In genomic region chr22:39616781-39617180, GRCh38 we compare ENCODE assay signal across 18 cellular contexts. TPM values are rescaled to one million over a fixed set of nuclear protein-coding genes. Genes with fewer than 3 reads are reported as not detected.
DNase-seq lines count a peak whose midpoint lies in the region; ATAC-seq and TF ChIP-seq lines count a peak whose summit lies in the region.
"Had no signal": no experiment of that assay in that cellular context is flagged by ENCODE, and none has a peak within 500 bp of the region (broad histone marks: within the 10 kb centered on the region; RNA-seq: fewer than 3 reads in every experiment).

No MANE protein-coding gene starts in this region.

- 0 out of 2 replicates have a peak overlapping the region, but pooled peaks have one; percentile 2 for H3K9ac ChIP-seq in BLaER1

- H3K4me3 Mint-ChIP-seq in nephron progenitor cell: peak overlapping the region; percentile 21
- H3K4me3 Mint-ChIP-seq in stimulated activated memory B cell treated with anti-CD40 and anti-IgM and Interleukin-4, amounts not matched to agents 10 μg/mL and 1 μg/mL and 100 μg/mL, for 72 hours: no peak overlapping the region
- H3K4me3 Mint-ChIP-seq: CD8-positive, alpha-beta memory T cell; HFFc6 had no signal

- TF ChIP-seq CTCF in nephron progenitor cell (IDR thresholded peaks at IDR 0.05) (no peak), GM20000 (IDR thresholded peaks at IDR 0.05; ENCODE audit: extremely low read depth, missing control alignments) (no peak)

- H3K27me3 ChIP-seq in BLaER1: no peaks in the 10 kb centered on the region
- H3K27me3 ChIP-seq in H7 (ENCODE audit: control insufficient read depth, insufficient read depth, low read length): no peaks in the 10 kb centered on the region

- peak overlapping the region; percentile 78 for H3K4me2 ChIP-seq in BLaER1

- no peaks in the 10 kb centered on the region for H3K36me3 ChIP-seq in BLaER1
- H3K36me3 ChIP-seq in H7 (replicated peaks; ENCODE audit: control insufficient read depth, insufficient read depth, low read length): no peaks in the 10 kb centered on the region

- H3K27ac Mint-ChIP-seq in nephron progenitor cell: no peak overlapping the region
- no peak overlapping the region for H3K27ac Mint-ChIP-seq in stimulated activated memory B cell treated with anti-CD40 and anti-IgM and Interleukin-4, amounts not matched to agents 10 μg/mL and 1 μg/mL and 100 μg/mL, for 72 hours
- H3K27ac Mint-ChIP-seq: CD8-positive, alpha-beta memory T cell; HFFc6 had no signal

- H3K27me3 Mint-ChIP-seq in nephron progenitor cell (ENCODE audit: low read depth, poor library complexity): peaks cover 7% of the 10 kb centered on the region
- peaks cover 71% of the 10 kb centered on the region for H3K27me3 Mint-ChIP-seq in stimulated activated memory B cell treated with anti-CD40 and anti-IgM and Interleukin-4, amounts not matched to agents 10 μg/mL and 1 μg/mL and 100 μg/mL, for 72 hours

- ATAC-seq in stimulated activated memory B cell treated with anti-CD40 and anti-IgM and Interleukin-4, amounts not matched to agents 10 μg/mL and 1 μg/mL and 100 μg/mL, for 72 hours: peak; percentile 37
- ATAC-seq in GM21737 (IDR thresholded peaks at IDR 0.05; ENCODE audit: unreplicated experiment) (no peak), GM19328 (IDR thresholded peaks at IDR 0.05; ENCODE audit: unreplicated experiment) (no peak)

- peaks cover 11% of the 10 kb centered on the region for H3K9me3 Mint-ChIP-seq in nephron progenitor cell
- H3K9me3 Mint-ChIP-seq in stimulated activated memory B cell treated with anti-CD40 and anti-IgM and Interleukin-4, amounts not matched to agents 10 μg/mL and 1 μg/mL and 100 μg/mL, for 72 hours: peaks cover 8% of the 10 kb centered on the region

- H3K27ac ChIP-seq in BLaER1: peak overlapping the region; percentile 57; the same call in 1 of the 2 replicates
- H3K27ac ChIP-seq: HL-60 had no signal

- peaks cover 5% of the 10 kb centered on the region for H3K9me3 ChIP-seq in BLaER1

- peaks cover 11% of the 10 kb centered on the region for H3K36me3 Mint-ChIP-seq in nephron progenitor cell (ENCODE audit: low read depth)
- no peaks in the 10 kb centered on the region for H3K36me3 Mint-ChIP-seq in stimulated activated memory B cell treated with anti-CD40 and anti-IgM and Interleukin-4, amounts not matched to agents 10 μg/mL and 1 μg/mL and 100 μg/mL, for 72 hours

- no peak overlapping the region for H3K4me3 ChIP-seq in BLaER1
- no peak overlapping the region for H3K4me3 ChIP-seq in H7 (ENCODE audit: insufficient read depth, low read depth, low read length)

- H4K20me1 ChIP-seq in BLaER1: no peaks in the 10 kb centered on the region

- peaks cover 46% of the 10 kb centered on the region for H3K4me1 Mint-ChIP-seq in nephron progenitor cell
- H3K4me1 Mint-ChIP-seq in stimulated activated memory B cell treated with anti-CD40 and anti-IgM and Interleukin-4, amounts not matched to agents 10 μg/mL and 1 μg/mL and 100 μg/mL, for 72 hours: peaks cover 14% of the 10 kb centered on the region

- DNase-seq in H7 (peak; percentile 46), nephron progenitor cell (no peak), GM20000 (ENCODE audit: low spot score) (no peak)
- DNase-seq: 8988T; C1 segment of cervical spinal cord; CD4-positive, CD25-positive, alpha-beta regulatory T cell; CD8-positive, alpha-beta memory T cell; COR-L47; DMS 273 treated with DMSO at 0.1 percent for 48 hours; EL; HCEC 1CT; HFFc6 had no signal

- H3K4me1 ChIP-seq in BLaER1: peaks cover 72% of the 10 kb centered on the region

RNA-seq across cellular contexts. Expression of gene CACNA1I, which starts 46.2 kb away (rescaled TPM):
- total RNA-seq in H7 (2014; rRNA removed; shearing (Covaris generic)): 0.31 and 0.55 TPM in 2 replicates
- total RNA-seq: HFFc6, HT1080 had no signal
